ENCODE assay signal across 1 cellular context in the genomic region with DNA sequence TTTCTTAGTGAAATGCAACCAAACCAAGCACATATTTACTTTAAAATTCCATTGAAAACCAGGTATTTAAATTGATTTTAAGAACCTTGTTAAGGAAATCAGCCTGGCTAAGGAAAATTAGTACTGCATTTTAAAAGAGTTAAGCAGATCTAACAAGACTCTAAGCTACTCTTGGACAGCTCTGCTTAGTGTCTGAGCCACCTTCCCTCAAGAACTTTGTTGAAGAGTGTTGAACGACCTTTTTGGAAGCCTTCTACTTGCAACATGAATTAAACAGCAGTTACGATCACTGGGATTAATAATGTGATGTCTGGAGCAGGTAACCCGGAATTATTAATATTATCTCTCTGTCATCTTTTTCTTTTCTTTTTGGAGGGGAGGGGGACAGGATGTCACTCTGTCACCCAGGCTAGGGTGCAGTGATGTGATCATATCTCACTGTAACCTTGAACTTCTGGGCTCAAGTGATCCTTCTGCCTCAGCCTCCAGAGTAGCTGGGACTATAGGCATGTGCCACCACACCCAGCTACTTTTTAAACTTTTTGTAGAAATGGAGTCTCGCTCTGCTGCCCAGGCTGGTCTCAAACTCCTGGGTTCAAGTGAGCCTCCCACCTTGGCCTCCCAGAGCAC.
TF ChIP-seq lines count a peak whose summit lies in the region.

No MANE protein-coding gene starts in this region.

TF ChIP-seq in endothelial cell of umbilical vein, 7 proteins besides CTCF, POLR2A, EP300 and RAD21 (continued from another document):
- no peak for TF ChIP-seq MYC (IDR thresholded peaks at IDR 0.05; ENCODE audit: low read depth, low read length)
